Comparison of ENCODE assay signal across 8 cellular contexts in the genomic region with DNA sequence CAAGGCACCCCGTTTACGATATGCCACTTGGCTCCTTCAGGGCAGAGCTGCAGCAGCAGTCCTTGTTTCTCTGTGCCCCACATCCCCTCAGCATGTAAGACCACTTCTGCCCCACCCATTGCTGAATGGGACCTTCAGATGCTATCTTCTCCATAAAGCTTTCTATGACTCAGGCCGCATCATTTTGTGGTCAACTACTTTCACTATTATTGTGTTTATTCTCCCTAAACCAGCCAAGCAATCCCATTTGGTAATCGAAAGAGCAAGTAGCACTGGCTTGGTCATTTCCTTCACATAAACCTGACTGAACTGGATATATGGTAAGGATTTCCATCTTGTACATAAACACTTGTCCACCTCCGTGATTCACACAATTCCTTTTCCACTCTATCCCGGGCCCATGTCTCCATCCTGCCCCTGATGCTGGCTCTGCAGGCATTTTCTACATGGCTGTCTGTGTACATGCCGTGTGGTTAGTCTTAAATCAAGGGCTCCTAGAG. TPM values are rescaled to one million over a fixed set of nuclear protein-coding genes. Genes with fewer than 3 reads are reported as not detected.
DNase-seq lines count a peak whose midpoint lies in the region; ATAC-seq and TF ChIP-seq lines count a peak whose summit lies in the region.

No MANE protein-coding gene starts in this region.

- in situ Hi-C loops in brain microvascular endothelial cell (cut with HindIII; ENCODE audit: low pct_ligation_motif_present, low sequenced_read_pairs): no loop called here

- TF ChIP-seq CTCF in brain microvascular endothelial cell (IDR thresholded peaks at IDR 0.05; ENCODE audit: low read depth, low read length, missing control alignments) (no peak), esophagus muscularis mucosa (IDR thresholded peaks at IDR 0.05) (no peak)

- no peak for TF ChIP-seq POLR2A in esophagus muscularis mucosa (IDR thresholded peaks at IDR 0.05; ENCODE audit: low read depth)

- TF ChIP-seq EP300 in esophagus muscularis mucosa (IDR thresholded peaks at IDR 0.05): no peak

- H3K27ac ChIP-seq in brain microvascular endothelial cell (no peak overlapping the region), esophagus muscularis mucosa (replicated peaks in 1 of 4) (peak overlapping the region in 1 of 4 donors; percentile 40)

- H3K4me1 ChIP-seq in esophagus muscularis mucosa: peaks cover 16 to 25% (median 22%) of the 10 kb centered on the region in 4 donors

- ATAC-seq in GM21526 (IDR thresholded peaks at IDR 0.05; ENCODE audit: low FRiP score, unreplicated experiment): peak; percentile 53

- DNase-seq in EH (ENCODE audit: low read depth) (peak; percentile 87), LHCN-M2 (ENCODE audit: low read depth) (peak; percentile 85), brain microvascular endothelial cell (peak; percentile 74), NCI-H128 (lab: John Stamatoyannopoulos, UW; ENCODE audit: unreplicated experiment) (no peak), NAMALWA (ENCODE audit: low spot score) (no peak), esophagus muscularis mucosa (ENCODE audit: extremely low spot score) (no peak)
- no peak for DNase-seq in activated effector memory CD4-positive, alpha-beta T cell treated with Interleukin-2 at 50 U/mL for 16 hours

- 77% methylated on average over 7 of the region's 7 CpGs for WGBS in esophagus muscularis mucosa

- H3K4me3 ChIP-seq in brain microvascular endothelial cell (ENCODE audit: low read depth, low read length): no peak overlapping the region
- no peak overlapping the region for H3K4me3 ChIP-seq in esophagus muscularis mucosa

- no peaks in the 10 kb centered on the region for H3K9me3 ChIP-seq in esophagus muscularis mucosa

- intact Hi-C loops in esophagus muscularis mucosa (cut with DNase I): no loop called here

- H3K36me3 ChIP-seq in brain microvascular endothelial cell (replicated peaks) (no peaks in the 10 kb centered on the region), esophagus muscularis mucosa (no peaks in the 10 kb centered on the region)

- H3K27me3 ChIP-seq in brain microvascular endothelial cell (replicated peaks) (no peaks in the 10 kb centered on the region), esophagus muscularis mucosa (no peaks in the 10 kb centered on the region)

RNA-seq across cellular contexts. Expression of gene LIPC, which starts 25.7 kb away (rescaled TPM):
- total RNA-seq in LHCN-M2 (2014; rRNA removed) (0.40 and 1.3 TPM in 2 replicates), esophagus muscularis mucosa (under 1 TPM; 0.06 to 0.63 (median 0.37) TPM)
- polyA plus RNA-seq in LHCN-M2 (2012): 1.00 TPM

Comparison
In these comparisons a context has a peak if more than half of its experiments do, and no peak if none do; other contexts are left out.
1. DNase-seq: peak in EH (single experiment), LHCN-M2 (single experiment) and brain microvascular endothelial cell (single experiment); none in NCI-H128 (single experiment), NAMALWA (single experiment), activated effector memory CD4-positive, alpha-beta T cell treated with Interleukin-2 at 50 U/mL for 16 hours (single experiment) and esophagus muscularis mucosa (single experiment).